Comparison of ENCODE assay signal across 8 cellular contexts in genomic region chr3:49718419-49719213, GRCh38. TPM values are rescaled to one million over a fixed set of nuclear protein-coding genes. Genes with fewer than 3 reads are reported as not detected.
DNase-seq lines count a peak whose midpoint lies in the region; ATAC-seq, FAIRE-seq and TF ChIP-seq lines count a peak whose summit lies in the region.

No MANE protein-coding gene starts in this region.

- no peak for TF ChIP-seq POLR2A in prostate gland (IDR thresholded peaks at IDR 0.05)

- peak; percentile 28 for DNase-seq in G401 (ENCODE audit: low spot score)
- DNase-seq in SK-N-MC (ENCODE audit: low read depth, low spot score), result no peak
- no peak for DNase-seq in fibroblast of villous mesenchyme (ENCODE audit: low read depth)
- no peak for DNase-seq in prostate gland (ENCODE audit: low spot score)
- no peak for DNase-seq in urothelium cell line (ENCODE audit: low spot score)
- DNase-seq in MV-4-11 (lab: John Stamatoyannopoulos, UW), result no peak
- DNase-seq in NCI-H2081 (lab: John Stamatoyannopoulos, UW), result no peak

- no peak overlapping the region for H3K9ac ChIP-seq in SK-N-MC (ENCODE audit: insufficient read length)

- H3K4me1 ChIP-seq in prostate gland (replicated peaks), result peaks cover 13% of the 10 kb centered on the region

- in situ Hi-C loops in G401 (cut with HindIII; ENCODE audit: low sequenced_read_pairs), result no loop called here

- H3K27me3 ChIP-seq in prostate gland (replicated peaks; ENCODE audit: insufficient read depth), result no peaks in the 10 kb centered on the region

- 29% methylated on average over 77 of the region's 77 CpGs for WGBS in prostate gland

- TF ChIP-seq CTCF in fibroblast of villous mesenchyme (IDR thresholded peaks at IDR 0.05; ENCODE audit: insufficient read depth, low read depth, low read length) (no peak), prostate gland (IDR thresholded peaks at IDR 0.05) (no peak)

- H3K36me3 ChIP-seq in SK-N-MC (ENCODE audit: insufficient read depth, low read length) (no peaks in the 10 kb centered on the region; the same call in 1 of the 2 replicates), prostate gland (peaks cover 0 to 5% of the 10 kb centered on the region in 2 donors)

- H3K9me3 ChIP-seq in SK-N-MC (ENCODE audit: low read depth, low read length) (no peaks in the 10 kb centered on the region), prostate gland (no peaks in the 10 kb centered on the region)

- intact Hi-C loops in prostate gland (cut with DNase I), result no loop called here

- H3K27ac ChIP-seq in SK-N-MC, result no peak overlapping the region
- H3K27ac ChIP-seq in prostate gland, result no peak overlapping the region

- FAIRE-seq in urothelium cell line (lab: Jason Lieb, UNC), result no peak

- ATAC-seq in HG02623 (IDR thresholded peaks at IDR 0.05; ENCODE audit: unreplicated experiment), result no peak

- H3K4me3 ChIP-seq in SK-N-MC, result peak overlapping the region; percentile 66
- peak overlapping the region; percentile 55 for H3K4me3 ChIP-seq in fibroblast of villous mesenchyme (ENCODE audit: low read depth, low read length)
- peak overlapping the region; percentile 26 to 45 for H3K4me3 ChIP-seq in prostate gland

RNA-seq across cellular contexts. Expression of gene AMIGO3, which starts 0.9 kb away (rescaled TPM):
- 1.1 and 2.2 TPM in 2 replicates for total RNA-seq in G401 (2014; rRNA removed; shearing (Covaris generic))
- total RNA-seq in fibroblast of villous mesenchyme, result 0.43 and 1.6 TPM in 2 replicates
- 10 to 100 TPM in 1 of 2 donors, 1 to 10 TPM in 1; 1.4 to 12.4 TPM for total RNA-seq in prostate gland

RNA-seq across cellular contexts. Expression of gene GMPPB, which starts 5.1 kb away (rescaled TPM):
- total RNA-seq in G401 (2014; rRNA removed; shearing (Covaris generic)), result 23.1 and 26.8 TPM in 2 replicates
- total RNA-seq in fibroblast of villous mesenchyme (30.2 and 31.6 TPM in 2 replicates), prostate gland (10 to 100 TPM; 28.8 to 60.1 TPM)

RNA-seq across cellular contexts. Expression of gene RNF123, which starts 29.3 kb away (rescaled TPM):
- 24.9 and 34.0 TPM in 2 replicates for total RNA-seq in G401 (2014; rRNA removed; shearing (Covaris generic))
- 25.8 and 31.5 TPM in 2 replicates for total RNA-seq in fibroblast of villous mesenchyme
- total RNA-seq in prostate gland, result 10 to 100 TPM; 24.9 to 58.3 TPM

RNA-seq across cellular contexts. Expression of gene MST1, which starts 29.3 kb away (rescaled TPM):
- 0.06 and 0.95 TPM in 2 replicates for total RNA-seq in G401 (2014; rRNA removed; shearing (Covaris generic))
- 1.7 and 5.2 TPM in 2 replicates for total RNA-seq in fibroblast of villous mesenchyme
- 10 to 100 TPM; 10.2 to 32.2 TPM for total RNA-seq in prostate gland

RNA-seq across cellular contexts. Expression of gene APEH, which starts 44.5 kb away (rescaled TPM):
- total RNA-seq in G401 (2014; rRNA removed; shearing (Covaris generic)), result 261 and 301 TPM in 2 replicates
- total RNA-seq in fibroblast of villous mesenchyme (104 and 109 TPM in 2 replicates), prostate gland (100 to 1,000 TPM in 1 of 2 donors, 10 to 100 TPM in 1; 84.4 to 116 TPM)
